ENCODE assay signal across 13 cellular contexts in genomic region chr20:17646209-17646717, GRCh38. TPM values are rescaled to one million over a fixed set of nuclear protein-coding genes. Genes with fewer than 3 reads are reported as not detected.
DNase-seq lines count a peak whose midpoint lies in the region; FAIRE-seq and TF ChIP-seq lines count a peak whose summit lies in the region.
"Had no signal": no experiment of that assay in that cellular context is flagged by ENCODE, and none has a peak within 500 bp of the region (broad histone marks: within the 10 kb centered on the region; RNA-seq: fewer than 3 reads in every experiment).

No MANE protein-coding gene starts in this region.

- no peak for FAIRE-seq in astrocyte (lab: Jason Lieb, UNC)

- H3K79me2 ChIP-seq in astrocyte (ENCODE audit: insufficient read depth, low read length) = peaks cover 100% of the 10 kb centered on the region

- H3K27me3 Mint-ChIP-seq in astrocyte (ENCODE audit: low read depth, unreplicated experiment) = no peaks in the 10 kb centered on the region
- H3K27me3 Mint-ChIP-seq in nephron (ENCODE audit: low read depth) = no peaks in the 10 kb centered on the region

- H3K9me3 Mint-ChIP-seq in astrocyte (ENCODE audit: unreplicated experiment) (no peaks in the 10 kb centered on the region), nephron (no peaks in the 10 kb centered on the region)
- H3K9me3 Mint-ChIP-seq: T-helper 1 cell treated with Interleukin-12 subunit alpha and Interleukin-12 subunit beta and Interleukin-4 antibody, amounts not matched to agents 30 μg/mL and 1 μg/mL, for 36 hours had no signal

- no peak overlapping the region for H2AFZ ChIP-seq in astrocyte (ENCODE audit: low read depth, low read length)

- H3K27ac ChIP-seq in astrocyte (ENCODE audit: low read depth, low read length) = no peak overlapping the region
- H3K27ac ChIP-seq: epithelial cell of prostate had no signal

- H3K9me3 ChIP-seq in astrocyte (ENCODE audit: insufficient read depth, low read depth, low read length) = no peaks in the 10 kb centered on the region

- peaks cover 100% of the 10 kb centered on the region for H4K20me1 ChIP-seq in astrocyte (ENCODE audit: insufficient read depth, low read length)

- TF ChIP-seq CTCF in astrocyte (IDR thresholded peaks at IDR 0.05; ENCODE audit: insufficient read depth, low read depth, low read length) (no peak), nephron (IDR thresholded peaks at IDR 0.05; ENCODE audit: unreplicated experiment in 3 of 3) (no peak)

- H3K36me3 Mint-ChIP-seq in astrocyte (ENCODE audit: low read depth, unreplicated experiment) (peaks cover 9% of the 10 kb centered on the region), nephron (ENCODE audit: low read depth) (no peaks in the 10 kb centered on the region)

- no peaks in the 10 kb centered on the region for H3K27me3 ChIP-seq in astrocyte (ENCODE audit: insufficient read depth, low read length)

- H3K9ac ChIP-seq in astrocyte (ENCODE audit: low read length) = no peak overlapping the region

- peak; percentile 44 for DNase-seq in activated effector memory CD4-positive, alpha-beta T cell treated with anti-CD3 and anti-CD28 coated beads, Interleukin-2, amount 50 U/mL, for 16 hours
- DNase-seq in activated effector memory CD4-positive, alpha-beta T cell treated with Interleukin-2 at 50 U/mL for 16 hours = no peak
- DNase-seq in astrocyte (ENCODE audit: low read depth) (no peak), SKM-1 (lab: John Stamatoyannopoulos, UW; ENCODE audit: unreplicated experiment) (no peak), EL (no peak), Ammon's horn (ENCODE audit: low spot score) (no peak), COLO829 (ENCODE audit: low spot score) (no peak)
- DNase-seq: AML-193; stimulated activated naive CD8-positive, alpha-beta T cell treated with anti-CD3 and anti-CD28 coated beads, Interleukin-15, Interleukin-2, amounts not matched to agents 100 U/mL and 50 U/mL, for 24 hours had no signal

- H3K27ac Mint-ChIP-seq in astrocyte (ENCODE audit: unreplicated experiment) (no peak overlapping the region), nephron (peak overlapping the region; percentile 69 to 76 (median 74))
- H3K27ac Mint-ChIP-seq: T-helper 1 cell treated with Interleukin-12 subunit alpha and Interleukin-12 subunit beta and Interleukin-4 antibody, amounts not matched to agents 30 μg/mL and 1 μg/mL, for 36 hours had no signal

- H3K4me2 ChIP-seq in astrocyte (ENCODE audit: low read length) = no peak overlapping the region

- H3K36me3 ChIP-seq in astrocyte (ENCODE audit: insufficient read depth, low read length) = peaks cover 14% of the 10 kb centered on the region

- H3K4me1 ChIP-seq in astrocyte (ENCODE audit: insufficient read depth, low read length) = peaks cover 24% of the 10 kb centered on the region

- peaks cover 37% of the 10 kb centered on the region for H3K4me1 Mint-ChIP-seq in astrocyte (ENCODE audit: low read depth, unreplicated experiment)
- H3K4me1 Mint-ChIP-seq in nephron = peaks cover 76% of the 10 kb centered on the region

- H3K4me3 Mint-ChIP-seq in astrocyte (ENCODE audit: unreplicated experiment) (peak overlapping the region; percentile 23), nephron (peak overlapping the region in 2 of 3 experiments; percentile 1 to 13)
- H3K4me3 Mint-ChIP-seq: T-helper 1 cell treated with Interleukin-12 subunit alpha and Interleukin-12 subunit beta and Interleukin-4 antibody, amounts not matched to agents 30 μg/mL and 1 μg/mL, for 36 hours had no signal

- H3K4me3 ChIP-seq in astrocyte (ENCODE audit: insufficient read depth, low read depth, low read length) = no peak overlapping the region

RNA-seq across cellular contexts. Expression of gene RRBP1, which starts 35.8 kb away (rescaled TPM):
- total RNA-seq in astrocyte = 347 and 392 TPM in 2 replicates

RNA-seq across cellular contexts. Expression of gene BANF2, which starts 53.5 kb away (rescaled TPM):
- total RNA-seq in astrocyte = not detected in 2 replicates
- total RNA-seq: H7 had no signal
